Comparison of ENCODE assay signal across 1 cellular context in the genomic region with DNA sequence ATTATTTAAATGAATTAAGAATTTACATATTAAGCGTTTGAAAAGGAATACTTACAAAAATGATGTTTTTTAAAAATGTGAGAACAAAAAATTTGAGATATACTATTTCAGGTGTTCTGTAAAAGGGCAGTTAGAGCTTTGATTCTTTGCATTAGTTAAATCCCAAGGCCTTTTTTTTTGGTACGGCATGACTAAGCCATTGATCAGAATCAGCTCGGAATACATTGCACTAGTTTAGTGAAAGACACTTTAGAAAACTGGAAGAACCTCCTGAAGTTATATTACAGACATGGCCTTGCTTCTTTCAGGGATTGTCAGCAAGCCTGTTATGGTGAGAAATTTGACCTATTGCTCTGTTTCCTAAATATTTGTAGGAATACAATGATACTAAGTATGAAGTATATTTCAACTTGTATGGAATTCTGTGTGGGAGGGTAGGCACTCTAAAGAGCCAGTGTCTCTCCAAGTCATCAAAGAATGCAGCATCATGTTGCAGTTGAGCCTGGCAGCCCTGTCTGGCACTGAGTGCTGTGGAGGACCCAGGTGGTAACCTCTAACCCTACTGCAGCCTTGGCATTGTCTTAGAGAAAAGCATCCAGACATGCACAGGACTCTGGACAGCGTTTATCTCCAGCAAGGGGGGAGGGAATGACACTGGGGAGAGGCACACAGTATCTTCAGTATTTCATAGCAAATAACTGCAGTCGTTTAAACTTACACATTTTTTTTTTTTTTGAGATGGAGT.
TF ChIP-seq lines count a peak whose summit lies in the region.

No MANE protein-coding gene starts in this region.

TF ChIP-seq in HEK293, 187 proteins besides CTCF, POLR2A, EP300 and RAD21 (continued from another document):
- TF ChIP-seq, protein P1, sequence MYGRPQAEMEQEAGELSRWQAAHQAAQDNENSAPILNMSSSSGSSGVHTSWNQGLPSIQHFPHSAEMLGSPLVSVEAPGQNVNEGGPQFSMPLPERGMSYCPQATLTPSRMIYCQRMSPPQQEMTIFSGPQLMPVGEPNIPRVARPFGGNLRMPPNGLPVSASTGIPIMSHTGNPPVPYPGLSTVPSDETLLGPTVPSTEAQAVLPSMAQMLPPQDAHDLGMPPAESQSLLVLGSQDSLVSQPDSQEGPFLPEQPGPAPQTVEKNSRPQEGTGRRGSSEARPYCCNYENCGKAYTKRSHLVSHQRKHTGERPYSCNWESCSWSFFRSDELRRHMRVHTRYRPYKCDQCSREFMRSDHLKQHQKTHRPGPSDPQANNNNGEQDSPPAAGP (tag by site-specific recombination; IDR thresholded peaks at IDR 0.05): no peak
- TF ChIP-seq ZNF175 (tag by site-specific recombination; IDR thresholded peaks at IDR 0.05) (no peak), ZNF670 (tag by site-specific recombination; IDR thresholded peaks at IDR 0.05; ENCODE audit: low read depth) (no peak), YY1 (tag by site-specific recombination; IDR thresholded peaks at IDR 0.05) (no peak), AEBP2 (tag by site-specific recombination; IDR thresholded peaks at IDR 0.05; ENCODE audit: borderline replicate concordance) (no peak), ZNF529 (tag by site-specific recombination; IDR thresholded peaks at IDR 0.05; ENCODE audit: insufficient replicate concordance) (no peak), KLF7 (tag by site-specific recombination; IDR thresholded peaks at IDR 0.05; ENCODE audit: borderline replicate concordance) (no peak), SALL2 (tag by site-specific recombination; IDR thresholded peaks at IDR 0.05; ENCODE audit: borderline replicate concordance) (no peak), ZNF596 (tag by site-specific recombination; IDR thresholded peaks at IDR 0.05) (no peak), SCRT2 (tag by site-specific recombination; IDR thresholded peaks at IDR 0.05) (no peak), ZNF600 (tag by site-specific recombination; IDR thresholded peaks at IDR 0.05) (peak; percentile 57; the same call in 1 of the 2 replicates), ZNF433 (tag by site-specific recombination; IDR thresholded peaks at IDR 0.05; ENCODE audit: low read depth) (peak; percentile 45; the same call in 1 of the 2 replicates), GLI2 (tag by site-specific recombination; IDR thresholded peaks at IDR 0.05; ENCODE audit: borderline replicate concordance, low read depth) (no peak)
- TF ChIP-seq, protein P2, sequence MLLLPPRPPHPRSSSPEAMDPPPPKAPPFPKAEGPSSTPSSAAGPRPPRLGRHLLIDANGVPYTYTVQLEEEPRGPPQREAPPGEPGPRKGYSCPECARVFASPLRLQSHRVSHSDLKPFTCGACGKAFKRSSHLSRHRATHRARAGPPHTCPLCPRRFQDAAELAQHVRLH (tag by site-specific recombination; IDR thresholded peaks at IDR 0.05): no peak
